Comparison of ENCODE assay signal across 8 cellular contexts in genomic region chr17:29124135-29124930, GRCh38. TPM values are rescaled to one million over a fixed set of nuclear protein-coding genes. Genes with fewer than 3 reads are reported as not detected.
A peak's percentile ranks its signal among the peaks of the same experiment; 100 is the strongest.
DNase-seq lines count a peak whose midpoint lies in the region; ATAC-seq and TF ChIP-seq lines count a peak whose summit lies in the region.

No MANE protein-coding gene starts in this region.

- ATAC-seq in HG03520 (IDR thresholded peaks at IDR 0.05; ENCODE audit: unreplicated experiment): no peak

- intact Hi-C loops in left ventricle myocardium inferior (cut with micrococcal nuclease) (loop anchor here (1.0 kb wide), 1 partner anchor 95 kb away; no protein-coding TSS in a partner anchor), sigmoid colon (cut with DNase I) (no loop called here)

- peak overlapping the region; percentile 45 for H3K9ac ChIP-seq in adipocyte (ENCODE audit: low read length)

- H3K4me3 ChIP-seq in adipocyte (ENCODE audit: low read length) (no peak overlapping the region), left ventricle myocardium inferior (no peak overlapping the region), sigmoid colon (no peak overlapping the region)

- no peak for TF ChIP-seq EP300 in sigmoid colon (IDR thresholded peaks at IDR 0.05)

- peaks cover 25% of the 10 kb centered on the region for H3K36me3 Mint-ChIP-seq in activated T-cell treated with anti-CD3 and anti-CD28 coated beads, Interleukin-2, amount 50 U/mL, for 24 hours (ENCODE audit: low read depth)

- no peak for TF ChIP-seq POLR2A in sigmoid colon (IDR thresholded peaks at IDR 0.05)

- H3K27ac ChIP-seq in left ventricle myocardium inferior (replicated peaks) (peak overlapping the region; percentile 66), sigmoid colon (no peak overlapping the region)

- DNase-seq in activated T-cell treated with anti-CD3 and anti-CD28 coated beads, Interleukin-2, amount 50 U/mL, for 24 hours: peak; percentile 44
- no peak for DNase-seq in activated T-cell treated with anti-CD3 and anti-CD28 coated beads, Interleukin-2, amount 50 U/mL, for 1 hour
- DNase-seq in HUDEP-2 (lab: John Stamatoyannopoulos, UW; ENCODE audit: unreplicated experiment in 76 of 76) (peak in 56 of 76 experiments; percentile 6 to 74 (median 44)), NCI-H82 treated with DMSO at 0.1 percent for 48 hours (lab: John Stamatoyannopoulos, UW; ENCODE audit: unreplicated experiment) (peak; percentile 15), adipocyte (ENCODE audit: low read depth) (peak; percentile 87), left ventricle myocardium inferior (no peak), sigmoid colon (no peak)

- H3K9me3 Mint-ChIP-seq in activated T-cell treated with anti-CD3 and anti-CD28 coated beads, Interleukin-2, amount 50 U/mL, for 24 hours: no peaks in the 10 kb centered on the region

- H3K9me3 ChIP-seq in adipocyte (ENCODE audit: control insufficient read depth, low read length) (no peaks in the 10 kb centered on the region), left ventricle myocardium inferior (replicated peaks) (no peaks in the 10 kb centered on the region), sigmoid colon (no peaks in the 10 kb centered on the region)

- H3K36me3 ChIP-seq in adipocyte (ENCODE audit: control insufficient read depth, insufficient read depth, low read length, severe bottlenecking): peaks cover 17% of the 10 kb centered on the region
- H3K36me3 ChIP-seq in left ventricle myocardium inferior: peaks cover 60% of the 10 kb centered on the region
- H3K36me3 ChIP-seq in sigmoid colon: peaks cover 20 to 38% (median 22%) of the 10 kb centered on the region in 4 donors

- H3K4me1 Mint-ChIP-seq in activated T-cell treated with anti-CD3 and anti-CD28 coated beads, Interleukin-2, amount 50 U/mL, for 24 hours (ENCODE audit: low read depth): peaks cover 3% of the 10 kb centered on the region

- H3K27me3 Mint-ChIP-seq in activated T-cell treated with anti-CD3 and anti-CD28 coated beads, Interleukin-2, amount 50 U/mL, for 24 hours: no peaks in the 10 kb centered on the region

- H3K27me3 ChIP-seq in adipocyte (replicated peaks; ENCODE audit: control insufficient read depth, insufficient read depth, low read length) (no peaks in the 10 kb centered on the region), left ventricle myocardium inferior (ENCODE audit: low read depth) (no peaks in the 10 kb centered on the region), sigmoid colon (no peaks in the 10 kb centered on the region)

- TF ChIP-seq CTCF in left ventricle myocardium inferior (IDR thresholded peaks at IDR 0.05; ENCODE audit: borderline replicate concordance) (peak; percentile 75), sigmoid colon (IDR thresholded peaks at IDR 0.05) (peak in 3 of 4 experiments; percentile 35 to 51 (median 42))

- H3K4me1 ChIP-seq in adipocyte (ENCODE audit: control insufficient read depth, insufficient read depth, low read length) (peaks cover 11% of the 10 kb centered on the region), left ventricle myocardium inferior (peaks cover 56% of the 10 kb centered on the region), sigmoid colon (no peaks in the 10 kb centered on the region)

- 78 to 81% methylated on average over 13 of the region's 13 CpGs for WGBS in sigmoid colon, 2 donors

- no peak overlapping the region for H3K4me3 Mint-ChIP-seq in activated T-cell treated with anti-CD3 and anti-CD28 coated beads, Interleukin-2, amount 50 U/mL, for 24 hours

- peak overlapping the region; percentile 14 for H3K27ac Mint-ChIP-seq in activated T-cell treated with anti-CD3 and anti-CD28 coated beads, Interleukin-2, amount 50 U/mL, for 24 hours

RNA-seq across cellular contexts. Expression of gene MYO18A, which starts 55.9 kb away (rescaled TPM):
- total RNA-seq in left ventricle myocardium inferior (397 TPM), sigmoid colon (10 to 100 TPM; 28.2 to 90.3 (median 53.4) TPM)
- polyA plus RNA-seq in sigmoid colon: 10 to 100 TPM; 24.0 to 92.6 (median 39.8) TPM

Comparison
In these comparisons a context has a peak if more than half of its experiments do, and no peak if none do; other contexts are left out.
1. DNase-seq: peak in activated T-cell treated with anti-CD3 and anti-CD28 coated beads, Interleukin-2, amount 50 U/mL, for 24 hours (single experiment), HUDEP-2 (56 of 76), NCI-H82 treated with DMSO at 0.1 percent for 48 hours (single experiment) and adipocyte (single experiment); none in activated T-cell treated with anti-CD3 and anti-CD28 coated beads, Interleukin-2, amount 50 U/mL, for 1 hour (single experiment), left ventricle myocardium inferior (single experiment) and sigmoid colon (single experiment).